In the genomic region with DNA sequence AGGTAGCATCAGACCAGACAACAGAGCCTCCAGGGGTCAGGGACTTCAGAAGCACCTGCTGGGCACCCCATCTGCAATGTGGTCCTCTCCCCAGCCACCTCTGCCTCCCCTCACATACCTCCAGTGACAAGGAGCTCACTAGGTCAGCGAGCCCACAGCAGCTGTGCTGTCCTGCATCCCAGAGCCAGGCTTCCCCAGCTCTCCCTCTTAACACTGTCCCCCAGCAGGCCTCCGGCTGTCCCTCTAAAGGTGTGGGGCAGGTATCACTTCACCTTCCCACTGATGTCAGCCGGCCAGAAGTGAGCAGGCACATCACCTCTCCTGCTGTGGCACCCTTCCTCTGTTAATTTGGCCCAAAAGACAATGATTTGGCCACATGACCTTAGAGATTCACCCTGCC, we compare ENCODE assay signal across 18 cellular contexts.
DNase-seq lines count a peak whose midpoint lies in the region; ATAC-seq and TF ChIP-seq lines count a peak whose summit lies in the region.
"Had no signal": no experiment of that assay in that cellular context is flagged by ENCODE, and none has a peak within 500 bp of the region (broad histone marks: within the 10 kb centered on the region; RNA-seq: fewer than 3 reads in every experiment).

No MANE protein-coding gene starts in this region.

- peaks cover 12% of the 10 kb centered on the region for H3K27me3 ChIP-seq in lower lobe of right lung (ENCODE audit: low read depth)
- no peaks in the 10 kb centered on the region for H3K27me3 ChIP-seq in aorta (ENCODE audit: control insufficient read depth in 1 of 2, insufficient read depth in 2 of 2, low read length in 1 of 2)
- H3K27me3 ChIP-seq: BE2C had no signal

- no peak for ATAC-seq in SK-N-SH treated with all-trans-retinoic acid at 6 μM for 48 hours
- ATAC-seq in lower lobe of right lung: no peak
- ATAC-seq in aorta (ENCODE audit: low FRiP score): no peak

- WGBS in aorta, 2 donors: 90 to 96% methylated on average over 3 of the region's 3 CpGs

- DNase-seq in activated CD8-positive, alpha-beta memory T cell treated with anti-CD3 and anti-CD28 coated beads, Interleukin-2, amount 50 U/mL, for 4 hours: peak; percentile 11
- DNase-seq in activated CD8-positive, alpha-beta memory T cell treated with anti-CD3 and anti-CD28 coated beads, Interleukin-2, amount 50 U/mL, for 48 hours: no peak
- DNase-seq in lower lobe of right lung (peak; percentile 32), aorta (peak; percentile 21 to 35), H4 (ENCODE audit: low spot score) (no peak), NCI-H1694 treated with DMSO at 0.1 percent for 48 hours (lab: John Stamatoyannopoulos, UW) (no peak)
- DNase-seq: BE2C; CD4-positive, CD25-positive, alpha-beta regulatory T cell; COR-L47; GDM1; GM23248; MM.1S; NCI-H1092; NCI-H1436 treated with DMSO at 0.1 percent for 48 hours; NCI-H2081 treated with DMSO at 0.1 percent for 48 hours; NCI-H446 treated with DMSO at 0.1 percent for 48 hours; SHP77 treated with DMSO at 0.1 percent for 48 hours had no signal

- H3K4me1 ChIP-seq in lower lobe of right lung (no peaks in the 10 kb centered on the region), aorta (ENCODE audit: control insufficient read depth in 1 of 2, insufficient read depth in 2 of 2, low read length in 2 of 2) (no peaks in the 10 kb centered on the region)
- H3K4me1 ChIP-seq: BE2C had no signal

- H3K27ac ChIP-seq in lower lobe of right lung (no peak overlapping the region), aorta (ENCODE audit: low read depth in 1 of 2, low read length in 2 of 2) (no peak overlapping the region)
- H3K27ac ChIP-seq: GM23248 had no signal

- no peak for TF ChIP-seq CTCF in lower lobe of right lung (IDR thresholded peaks at IDR 0.05)

- H3K36me3 ChIP-seq in lower lobe of right lung (no peaks in the 10 kb centered on the region), aorta (ENCODE audit: control insufficient read depth in 1 of 2, insufficient read depth in 2 of 2, low read length in 1 of 2) (no peaks in the 10 kb centered on the region)
- H3K36me3 ChIP-seq: BE2C had no signal

- H3K9me3 ChIP-seq in lower lobe of right lung (no peaks in the 10 kb centered on the region), aorta (ENCODE audit: control insufficient read depth, low read length) (no peaks in the 10 kb centered on the region)
- H3K9me3 ChIP-seq: BE2C had no signal

- H3K4me3 ChIP-seq in lower lobe of right lung (no peak overlapping the region), aorta (ENCODE audit: low read length in 2 of 2) (no peak overlapping the region)
- H3K4me3 ChIP-seq: GM23248 had no signal

- intact Hi-C loops in lower lobe of right lung (cut with DNase I) (no loop called here), aorta (cut with DNase I) (no loop called here)

TF ChIP-seq in SK-N-SH treated with all-trans-retinoic acid at 6 μM for 48 hours, 23 proteins besides CTCF, POLR2A, EP300 and RAD21:
- TF ChIP-seq ZNF70 (CRISPR knock-in tag; IDR thresholded peaks at IDR 0.05) (peak; percentile 75), ISL1 (CRISPR knock-in tag; IDR thresholded peaks at IDR 0.05) (no peak)

Comparison
In these comparisons a context has a peak if more than half of its experiments do, and no peak if none do; other contexts are left out.
1. DNase-seq: peak in activated CD8-positive, alpha-beta memory T cell treated with anti-CD3 and anti-CD28 coated beads, Interleukin-2, amount 50 U/mL, for 4 hours (single experiment), lower lobe of right lung (single experiment) and aorta (2 of 2); none in activated CD8-positive, alpha-beta memory T cell treated with anti-CD3 and anti-CD28 coated beads, Interleukin-2, amount 50 U/mL, for 48 hours (single experiment), H4 (single experiment) and NCI-H1694 treated with DMSO at 0.1 percent for 48 hours (single experiment).